Comparison of ENCODE assay signal across 19 cellular contexts in genomic region chr9:86921141-86921868, GRCh38.
"Had no signal": no experiment of that assay in that cellular context is flagged by ENCODE, and none has a peak within 500 bp of the region (broad histone marks: within the 10 kb centered on the region; RNA-seq: fewer than 3 reads in every experiment).

No MANE protein-coding gene starts in this region.

- H3K36me3 ChIP-seq: lower lobe of right lung, tibial nerve, uterus had no signal

- H3K27ac Mint-ChIP-seq: activated CD4-positive, alpha-beta T cell treated with anti-CD3 and anti-CD28 coated beads for 36 hours; activated naive CD8-positive, alpha-beta T cell treated with anti-CD3 and anti-CD28 coated beads for 36 hours; activated T-helper 1 cell treated with anti-CD3 and anti-CD28 coated beads, Interleukin-12 subunit alpha, Interleukin-12 subunit beta, Interleukin-2, Interleukin-4 antibody, amounts not matched to agents 30 ng/mL and 10 ng/mL and 1 ng/mL, durations not matched to agents 14 hours and 24 hours and 36 hours; immature natural killer cell; natural killer cell treated with Interleukin-12 subunit alpha and Interleukin-12 subunit beta and Interleukin-15 and Interleukin-18, amount 100 ng/mL, for 72 hours; progenitor cell of endocrine pancreas had no signal

- DNase-seq: activated CD4-positive, alpha-beta T cell treated with anti-CD3 and anti-CD28 coated beads for 36 hours; activated CD4-positive, alpha-beta T cell treated with anti-CD3 and anti-CD28 coated beads, Interleukin-2, amount 50 U/mL, for 48 hours; activated gamma-delta T cell treated with Interleukin-2 at 50 U/mL for 16 hours; activated naive CD8-positive, alpha-beta T cell treated with anti-CD3 and anti-CD28 coated beads for 36 hours; amniotic stem cell; caudate nucleus; immature natural killer cell; kidney glomerular epithelial cell; lower lobe of right lung; occipital lobe; stimulated activated CD4-positive, alpha-beta T cell treated with anti-CD3 and anti-CD28 coated beads, Interleukin-12 subunit alpha, Interleukin-12 subunit beta, amount 100 ng/mL, for 4 hours; stimulated activated CD4-positive, alpha-beta T cell treated with anti-CD3 and anti-CD28 coated beads, Interleukin-1b, Interleukin-23, amount 100 ng/mL, for 48 hours; stimulated activated naive CD4-positive, alpha-beta T cell treated with Interleukin-2 at 50 U/mL for 16 hours; SW 1271; uterus had no signal

- ATAC-seq: activated CD4-positive, alpha-beta T cell treated with anti-CD3 and anti-CD28 coated beads for 36 hours; lower lobe of right lung; natural killer cell treated with Interleukin-12 subunit alpha and Interleukin-12 subunit beta and Interleukin-15 and Interleukin-18, amount 100 ng/mL, for 72 hours had no signal

- H3K9me3 ChIP-seq: lower lobe of right lung, uterus had no signal

- H3K4me3 ChIP-seq: lower lobe of right lung, tibial nerve, uterus had no signal

- H3K4me3 Mint-ChIP-seq: activated CD4-positive, alpha-beta T cell treated with anti-CD3 and anti-CD28 coated beads for 36 hours; activated naive CD8-positive, alpha-beta T cell treated with anti-CD3 and anti-CD28 coated beads for 36 hours; activated T-helper 1 cell treated with anti-CD3 and anti-CD28 coated beads, Interleukin-12 subunit alpha, Interleukin-12 subunit beta, Interleukin-2, Interleukin-4 antibody, amounts not matched to agents 30 ng/mL and 10 ng/mL and 1 ng/mL, durations not matched to agents 14 hours and 24 hours and 36 hours; immature natural killer cell; natural killer cell treated with Interleukin-12 subunit alpha and Interleukin-12 subunit beta and Interleukin-15 and Interleukin-18, amount 100 ng/mL, for 72 hours had no signal

- H3K4me1 Mint-ChIP-seq: activated CD4-positive, alpha-beta T cell treated with anti-CD3 and anti-CD28 coated beads for 36 hours; activated naive CD8-positive, alpha-beta T cell treated with anti-CD3 and anti-CD28 coated beads for 36 hours; immature natural killer cell had no signal

- H3K27ac ChIP-seq: lower lobe of right lung, tibial nerve had no signal

- H3K9me3 Mint-ChIP-seq: activated naive CD8-positive, alpha-beta T cell treated with anti-CD3 and anti-CD28 coated beads for 36 hours; activated T-helper 1 cell treated with anti-CD3 and anti-CD28 coated beads, Interleukin-12 subunit alpha, Interleukin-12 subunit beta, Interleukin-2, Interleukin-4 antibody, amounts not matched to agents 30 ng/mL and 10 ng/mL and 1 ng/mL, durations not matched to agents 14 hours and 24 hours and 36 hours; immature natural killer cell; natural killer cell treated with Interleukin-12 subunit alpha and Interleukin-12 subunit beta and Interleukin-15 and Interleukin-18, amount 100 ng/mL, for 72 hours had no signal

- H3K36me3 Mint-ChIP-seq: activated naive CD8-positive, alpha-beta T cell treated with anti-CD3 and anti-CD28 coated beads for 36 hours; immature natural killer cell; natural killer cell treated with Interleukin-12 subunit alpha and Interleukin-12 subunit beta and Interleukin-15 and Interleukin-18, amount 100 ng/mL, for 72 hours had no signal

- H3K27me3 ChIP-seq: tibial nerve, uterus had no signal

- H3K4me1 ChIP-seq: lower lobe of right lung, uterus had no signal
